ENCODE assay signal across 1 cellular context in genomic region chr15:34318277-34319079, GRCh38.
TF ChIP-seq lines count a peak whose summit lies in the region.

No MANE protein-coding gene starts in this region.

TF ChIP-seq in HepG2, 621 proteins besides CTCF, POLR2A, EP300 and RAD21 (continues in another document):
- no peak for TF ChIP-seq ZNF263 (CRISPR knock-in tag; IDR thresholded peaks at IDR 0.05)
- TF ChIP-seq ZKSCAN5 (CRISPR knock-in tag; IDR thresholded peaks at IDR 0.05): no peak
- TF ChIP-seq GATA4 (IDR thresholded peaks at IDR 0.05; ENCODE audit: borderline replicate concordance, low read depth): peak; percentile 52; the same call in 1 of the 2 replicates
- TF ChIP-seq PHB2 (IDR thresholded peaks at IDR 0.05; ENCODE audit: partially characterized antibody): no peak
- 0 out of 2 replicates have a peak, but pooled peaks have one; percentile 21 for TF ChIP-seq GATAD1 (CRISPR knock-in tag; IDR thresholded peaks at IDR 0.05)
- no peak for TF ChIP-seq TOE1 (CRISPR knock-in tag; IDR thresholded peaks at IDR 0.05)
- TF ChIP-seq MXD4 (CRISPR knock-in tag; IDR thresholded peaks at IDR 0.05): no peak
- no peak for TF ChIP-seq MYPOP (CRISPR knock-in tag; IDR thresholded peaks at IDR 0.05)
- TF ChIP-seq NR0B2 (CRISPR knock-in tag; IDR thresholded peaks at IDR 0.05): no peak
- peak; percentile 14 for TF ChIP-seq ASH2L (IDR thresholded peaks at IDR 0.05; ENCODE audit: insufficient read length, low read depth, low read length)
- no peak for TF ChIP-seq ZNF557 (CRISPR knock-in tag; IDR thresholded peaks at IDR 0.05)
- 0 out of 2 replicates have a peak, but pooled peaks have one; percentile 39 for TF ChIP-seq ZNF142 (CRISPR knock-in tag; IDR thresholded peaks at IDR 0.05)
- no peak for TF ChIP-seq ZIK1 (CRISPR knock-in tag; IDR thresholded peaks at IDR 0.05; ENCODE audit: borderline replicate concordance, low read depth)
- TF ChIP-seq ELF1 (CRISPR knock-in tag; IDR thresholded peaks at IDR 0.05): peak; percentile 59
- no peak for TF ChIP-seq DNMT3B (CRISPR knock-in tag; conservative IDR thresholded peaks at IDR 0.05)
- no peak for TF ChIP-seq ZNF639 (CRISPR knock-in tag; conservative IDR thresholded peaks at IDR 0.05)
- TF ChIP-seq REST (IDR thresholded peaks at IDR 0.05; ENCODE audit: borderline replicate concordance in 1 of 2, low read depth in 1 of 2, low read length in 2 of 2): no peak
- no peak for TF ChIP-seq FOXM1 (CRISPR knock-in tag; IDR thresholded peaks at IDR 0.05)
- no peak for TF ChIP-seq ARNT2 (CRISPR knock-in tag; IDR thresholded peaks at IDR 0.05; ENCODE audit: low read depth)
- peak; percentile 90 for TF ChIP-seq DRAP1 (CRISPR knock-in tag; IDR thresholded peaks at IDR 0.05)
- TF ChIP-seq ZFP36L2 (CRISPR knock-in tag; IDR thresholded peaks at IDR 0.05): no peak
- TF ChIP-seq ZNF501 (CRISPR knock-in tag; IDR thresholded peaks at IDR 0.05): 0 out of 2 replicates have a peak, but pooled peaks have one; percentile 53
- TF ChIP-seq ZNF770 (CRISPR knock-in tag; IDR thresholded peaks at IDR 0.05): no peak
- no peak for TF ChIP-seq REL (CRISPR knock-in tag; conservative IDR thresholded peaks at IDR 0.05)
- 0 out of 2 replicates have a peak, but pooled peaks have one; percentile 42 for TF ChIP-seq ZMYM4 (CRISPR knock-in tag; IDR thresholded peaks at IDR 0.05)
- no peak for TF ChIP-seq NR3C1 (CRISPR knock-in tag; IDR thresholded peaks at IDR 0.05)
- peak; percentile 25; the same call in 1 of the 3 replicates for TF ChIP-seq MXI1 (IDR thresholded peaks at IDR 0.05; ENCODE audit: borderline replicate concordance, low read depth, low read length)
- no peak for TF ChIP-seq SOX6 (IDR thresholded peaks at IDR 0.05)
- TF ChIP-seq SOX6 (CRISPR knock-in tag; IDR thresholded peaks at IDR 0.05): peak; percentile 74
- 0 out of 2 replicates have a peak, but pooled peaks have one; percentile 14 for TF ChIP-seq PATZ1 (CRISPR knock-in tag; IDR thresholded peaks at IDR 0.05)
- TF ChIP-seq MLX (CRISPR knock-in tag; IDR thresholded peaks at IDR 0.05): peak; percentile 32; the same call in 1 of the 2 replicates
- no peak for TF ChIP-seq BCLAF1 (IDR thresholded peaks at IDR 0.05)
- TF ChIP-seq SATB2 (CRISPR knock-in tag; IDR thresholded peaks at IDR 0.05): 0 out of 2 replicates have a peak, but pooled peaks have one; percentile 10
- no peak for TF ChIP-seq JARID2 (CRISPR knock-in tag; IDR thresholded peaks at IDR 0.05; ENCODE audit: insufficient replicate concordance)
- no peak for TF ChIP-seq TGIF2 (CRISPR knock-in tag; IDR thresholded peaks at IDR 0.05)
- TF ChIP-seq ARID2 (CRISPR knock-in tag; IDR thresholded peaks at IDR 0.05; ENCODE audit: borderline replicate concordance): no peak
